In the genomic region with DNA sequence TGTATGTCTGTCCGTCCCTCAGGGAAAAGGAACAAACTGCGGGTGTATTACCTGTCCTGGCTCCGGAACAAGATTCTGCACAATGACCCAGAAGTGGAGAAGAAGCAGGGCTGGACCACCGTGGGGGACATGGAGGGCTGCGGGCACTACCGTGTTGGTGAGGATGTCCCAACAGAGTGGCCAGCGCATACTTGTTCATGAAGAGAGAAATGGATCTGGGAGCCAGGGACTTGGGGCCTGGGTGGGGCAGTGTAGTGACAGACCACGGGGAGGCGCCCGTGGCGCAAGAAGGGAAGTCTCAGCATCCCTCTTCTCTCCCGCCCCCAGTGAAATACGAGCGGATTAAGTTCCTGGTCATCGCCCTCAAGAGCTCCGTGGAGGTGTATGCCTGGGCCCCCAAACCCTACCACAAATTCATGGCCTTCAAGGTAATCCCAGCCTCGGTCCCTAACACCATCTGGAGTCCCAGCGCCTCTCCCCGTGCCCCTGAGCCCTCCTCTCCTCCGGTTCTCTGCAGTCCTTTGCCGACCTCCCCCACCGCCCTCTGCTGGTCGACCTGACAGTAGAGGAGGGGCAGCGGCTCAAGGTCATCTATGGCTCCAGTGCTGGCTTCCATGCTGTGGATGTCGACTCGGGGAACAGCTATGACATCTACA, we compare ENCODE assay signal across 1 cellular context.
TF ChIP-seq lines count a peak whose summit lies in the region.

No MANE protein-coding gene starts in this region.

TF ChIP-seq in K562, 482 proteins besides CTCF, POLR2A, EP300 and RAD21:
- TF ChIP-seq, protein P1, sequence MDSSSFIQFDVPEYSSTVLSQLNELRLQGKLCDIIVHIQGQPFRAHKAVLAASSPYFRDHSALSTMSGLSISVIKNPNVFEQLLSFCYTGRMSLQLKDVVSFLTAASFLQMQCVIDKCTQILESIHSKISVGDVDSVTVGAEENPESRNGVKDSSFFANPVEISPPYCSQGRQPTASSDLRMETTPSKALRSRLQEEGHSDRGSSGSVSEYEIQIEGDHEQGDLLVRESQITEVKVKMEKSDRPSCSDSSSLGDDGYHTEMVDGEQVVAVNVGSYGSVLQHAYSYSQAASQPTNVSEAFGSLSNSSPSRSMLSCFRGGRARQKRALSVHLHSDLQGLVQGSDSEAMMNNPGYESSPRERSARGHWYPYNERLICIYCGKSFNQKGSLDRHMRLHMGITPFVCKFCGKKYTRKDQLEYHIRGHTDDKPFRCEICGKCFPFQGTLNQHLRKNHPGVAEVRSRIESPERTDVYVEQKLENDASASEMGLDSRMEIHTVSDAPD (CRISPR knock-in tag; IDR thresholded peaks at IDR 0.05) = no peak
- no peak for TF ChIP-seq SNIP1 (IDR thresholded peaks at IDR 0.05; ENCODE audit: low read depth)
- 0 out of 2 replicates have a peak, but pooled peaks have one; percentile 13 for TF ChIP-seq ZBTB7A (IDR thresholded peaks at IDR 0.05; ENCODE audit: borderline replicate concordance, control insufficient read depth, low read depth, low read length)
- TF ChIP-seq, protein P2, sequence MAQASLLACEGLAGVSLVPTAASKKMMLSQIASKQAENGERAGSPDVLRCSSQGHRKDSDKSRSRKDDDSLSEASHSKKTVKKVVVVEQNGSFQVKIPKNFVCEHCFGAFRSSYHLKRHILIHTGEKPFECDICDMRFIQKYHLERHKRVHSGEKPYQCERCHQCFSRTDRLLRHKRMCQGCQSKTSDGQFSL (CRISPR knock-in tag; IDR thresholded peaks at IDR 0.05) = no peak
- TF ChIP-seq, protein P2 (tag; IDR thresholded peaks at IDR 0.05) = no peak
- TF ChIP-seq, protein P3, sequence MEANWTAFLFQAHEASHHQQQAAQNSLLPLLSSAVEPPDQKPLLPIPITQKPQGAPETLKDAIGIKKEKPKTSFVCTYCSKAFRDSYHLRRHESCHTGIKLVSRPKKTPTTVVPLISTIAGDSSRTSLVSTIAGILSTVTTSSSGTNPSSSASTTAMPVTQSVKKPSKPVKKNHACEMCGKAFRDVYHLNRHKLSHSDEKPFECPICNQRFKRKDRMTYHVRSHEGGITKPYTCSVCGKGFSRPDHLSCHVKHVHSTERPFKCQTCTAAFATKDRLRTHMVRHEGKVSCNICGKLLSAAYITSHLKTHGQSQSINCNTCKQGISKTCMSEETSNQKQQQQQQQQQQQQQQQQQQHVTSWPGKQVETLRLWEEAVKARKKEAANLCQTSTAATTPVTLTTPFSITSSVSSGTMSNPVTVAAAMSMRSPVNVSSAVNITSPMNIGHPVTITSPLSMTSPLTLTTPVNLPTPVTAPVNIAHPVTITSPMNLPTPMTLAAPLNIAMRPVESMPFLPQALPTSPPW (CRISPR knock-in tag; IDR thresholded peaks at IDR 0.05) = no peak
- no peak for TF ChIP-seq ZNF785 (CRISPR knock-in tag; IDR thresholded peaks at IDR 0.05)
- TF ChIP-seq, protein P4, sequence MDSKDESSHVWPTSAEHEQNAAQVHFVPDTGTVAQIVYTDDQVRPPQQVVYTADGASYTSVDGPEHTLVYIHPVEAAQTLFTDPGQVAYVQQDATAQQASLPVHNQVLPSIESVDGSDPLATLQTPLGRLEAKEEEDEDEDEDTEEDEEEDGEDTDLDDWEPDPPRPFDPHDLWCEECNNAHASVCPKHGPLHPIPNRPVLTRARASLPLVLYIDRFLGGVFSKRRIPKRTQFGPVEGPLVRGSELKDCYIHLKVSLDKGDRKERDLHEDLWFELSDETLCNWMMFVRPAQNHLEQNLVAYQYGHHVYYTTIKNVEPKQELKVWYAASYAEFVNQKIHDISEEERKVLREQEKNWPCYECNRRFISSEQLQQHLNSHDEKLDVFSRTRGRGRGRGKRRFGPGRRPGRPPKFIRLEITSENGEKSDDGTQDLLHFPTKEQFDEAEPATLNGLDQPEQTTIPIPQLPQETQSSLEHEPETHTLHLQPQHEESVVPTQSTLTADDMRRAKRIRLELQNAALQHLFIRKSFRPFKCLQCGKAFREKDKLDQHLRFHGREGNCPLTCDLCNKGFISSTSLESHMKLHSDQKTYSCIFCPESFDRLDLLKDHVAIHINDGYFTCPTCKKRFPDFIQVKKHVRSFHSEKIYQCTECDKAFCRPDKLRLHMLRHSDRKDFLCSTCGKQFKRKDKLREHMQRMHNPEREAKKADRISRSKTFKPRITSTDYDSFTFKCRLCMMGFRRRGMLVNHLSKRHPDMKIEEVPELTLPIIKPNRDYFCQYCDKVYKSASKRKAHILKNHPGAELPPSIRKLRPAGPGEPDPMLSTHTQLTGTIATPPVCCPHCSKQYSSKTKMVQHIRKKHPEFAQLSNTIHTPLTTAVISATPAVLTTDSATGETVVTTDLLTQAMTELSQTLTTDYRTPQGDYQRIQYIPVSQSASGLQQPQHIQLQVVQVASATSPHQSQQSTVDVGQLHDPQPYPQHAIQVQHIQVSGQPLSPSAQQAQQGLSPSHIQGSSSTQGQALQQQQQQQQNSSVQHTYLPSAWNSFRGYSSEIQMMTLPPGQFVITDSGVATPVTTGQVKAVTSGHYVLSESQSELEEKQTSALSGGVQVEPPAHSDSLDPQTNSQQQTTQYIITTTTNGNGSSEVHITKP (IDR thresholded peaks at IDR 0.05; ENCODE audit: partially characterized antibody) = no peak
- peak; percentile 85 for TF ChIP-seq ESRRA (IDR thresholded peaks at IDR 0.05; ENCODE audit: borderline replicate concordance, low read depth)
- TF ChIP-seq ZNF232 (CRISPR knock-in tag; IDR thresholded peaks at IDR 0.05) = no peak
- TF ChIP-seq BCL6 (CRISPR knock-in tag; IDR thresholded peaks at IDR 0.05) = no peak
- TF ChIP-seq RUNX1 (IDR thresholded peaks at IDR 0.05; ENCODE audit: low read depth) = no peak
- TF ChIP-seq, protein P5, sequence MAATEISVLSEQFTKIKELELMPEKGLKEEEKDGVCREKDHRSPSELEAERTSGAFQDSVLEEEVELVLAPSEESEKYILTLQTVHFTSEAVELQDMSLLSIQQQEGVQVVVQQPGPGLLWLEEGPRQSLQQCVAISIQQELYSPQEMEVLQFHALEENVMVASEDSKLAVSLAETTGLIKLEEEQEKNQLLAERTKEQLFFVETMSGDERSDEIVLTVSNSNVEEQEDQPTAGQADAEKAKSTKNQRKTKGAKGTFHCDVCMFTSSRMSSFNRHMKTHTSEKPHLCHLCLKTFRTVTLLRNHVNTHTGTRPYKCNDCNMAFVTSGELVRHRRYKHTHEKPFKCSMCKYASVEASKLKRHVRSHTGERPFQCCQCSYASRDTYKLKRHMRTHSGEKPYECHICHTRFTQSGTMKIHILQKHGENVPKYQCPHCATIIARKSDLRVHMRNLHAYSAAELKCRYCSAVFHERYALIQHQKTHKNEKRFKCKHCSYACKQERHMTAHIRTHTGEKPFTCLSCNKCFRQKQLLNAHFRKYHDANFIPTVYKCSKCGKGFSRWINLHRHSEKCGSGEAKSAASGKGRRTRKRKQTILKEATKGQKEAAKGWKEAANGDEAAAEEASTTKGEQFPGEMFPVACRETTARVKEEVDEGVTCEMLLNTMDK (IDR thresholded peaks at IDR 0.05; ENCODE audit: borderline replicate concordance, insufficient read depth, low read depth, low read length, poor library complexity, severe bottlenecking) = peak; percentile 23
- TF ChIP-seq, protein P6, sequence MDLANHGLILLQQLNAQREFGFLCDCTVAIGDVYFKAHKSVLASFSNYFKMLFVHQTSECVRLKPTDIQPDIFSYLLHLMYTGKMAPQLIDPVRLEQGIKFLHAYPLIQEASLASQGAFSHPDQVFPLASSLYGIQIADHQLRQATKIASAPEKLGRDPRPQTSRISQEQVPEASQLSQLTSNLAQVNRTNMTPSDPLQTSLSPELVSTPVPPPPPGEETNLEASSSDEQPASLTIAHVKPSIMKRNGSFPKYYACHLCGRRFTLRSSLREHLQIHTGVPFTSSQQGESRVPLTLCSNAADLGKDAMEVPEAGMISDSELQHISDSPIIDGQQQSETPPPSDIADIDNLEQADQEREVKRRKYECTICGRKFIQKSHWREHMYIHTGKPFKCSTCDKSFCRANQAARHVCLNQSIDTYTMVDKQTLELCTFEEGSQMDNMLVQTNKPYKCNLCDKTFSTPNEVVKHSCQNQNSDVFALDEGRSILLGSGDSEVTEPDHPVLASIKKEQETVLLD (IDR thresholded peaks at IDR 0.05) = no peak
- no peak for TF ChIP-seq MTA3 (IDR thresholded peaks at IDR 0.05; ENCODE audit: borderline replicate concordance)
- no peak for TF ChIP-seq NFRKB (IDR thresholded peaks at IDR 0.05; ENCODE audit: low read depth)
- TF ChIP-seq COPS2 (conservative IDR thresholded peaks at IDR 0.05) = no peak
- TF ChIP-seq ZFX (CRISPR knock-in tag; IDR thresholded peaks at IDR 0.05) = no peak
- peak; percentile 36 for TF ChIP-seq RBM22 (IDR thresholded peaks at IDR 0.05; ENCODE audit: low read depth, low read length, poor library complexity, severe bottlenecking)
- no peak for TF ChIP-seq NCOA1 (IDR thresholded peaks at IDR 0.05; ENCODE audit: low read depth)
